Comparison of ENCODE assay signal across 1 cellular context in genomic region chr2:239328306-239329191, GRCh38.
TF ChIP-seq lines count a peak whose summit lies in the region.

No MANE protein-coding gene starts in this region.

TF ChIP-seq in GM23338, 12 proteins besides CTCF, POLR2A, EP300 and RAD21 (continued from another document):
- TF ChIP-seq ETS1 (IDR thresholded peaks at IDR 0.05) (no peak), ZNF331 (CRISPR knock-in tag; IDR thresholded peaks at IDR 0.05; ENCODE audit: low read depth) (no peak), ZNF114 (CRISPR knock-in tag; IDR thresholded peaks at IDR 0.05) (no peak), EZH2phosphoT487 (IDR thresholded peaks at IDR 0.05; ENCODE audit: unreplicated experiment) (no peak), EZH2 (IDR thresholded peaks at IDR 0.05; ENCODE audit: low read depth, unreplicated experiment) (no peak)
- TF ChIP-seq, protein P1, sequence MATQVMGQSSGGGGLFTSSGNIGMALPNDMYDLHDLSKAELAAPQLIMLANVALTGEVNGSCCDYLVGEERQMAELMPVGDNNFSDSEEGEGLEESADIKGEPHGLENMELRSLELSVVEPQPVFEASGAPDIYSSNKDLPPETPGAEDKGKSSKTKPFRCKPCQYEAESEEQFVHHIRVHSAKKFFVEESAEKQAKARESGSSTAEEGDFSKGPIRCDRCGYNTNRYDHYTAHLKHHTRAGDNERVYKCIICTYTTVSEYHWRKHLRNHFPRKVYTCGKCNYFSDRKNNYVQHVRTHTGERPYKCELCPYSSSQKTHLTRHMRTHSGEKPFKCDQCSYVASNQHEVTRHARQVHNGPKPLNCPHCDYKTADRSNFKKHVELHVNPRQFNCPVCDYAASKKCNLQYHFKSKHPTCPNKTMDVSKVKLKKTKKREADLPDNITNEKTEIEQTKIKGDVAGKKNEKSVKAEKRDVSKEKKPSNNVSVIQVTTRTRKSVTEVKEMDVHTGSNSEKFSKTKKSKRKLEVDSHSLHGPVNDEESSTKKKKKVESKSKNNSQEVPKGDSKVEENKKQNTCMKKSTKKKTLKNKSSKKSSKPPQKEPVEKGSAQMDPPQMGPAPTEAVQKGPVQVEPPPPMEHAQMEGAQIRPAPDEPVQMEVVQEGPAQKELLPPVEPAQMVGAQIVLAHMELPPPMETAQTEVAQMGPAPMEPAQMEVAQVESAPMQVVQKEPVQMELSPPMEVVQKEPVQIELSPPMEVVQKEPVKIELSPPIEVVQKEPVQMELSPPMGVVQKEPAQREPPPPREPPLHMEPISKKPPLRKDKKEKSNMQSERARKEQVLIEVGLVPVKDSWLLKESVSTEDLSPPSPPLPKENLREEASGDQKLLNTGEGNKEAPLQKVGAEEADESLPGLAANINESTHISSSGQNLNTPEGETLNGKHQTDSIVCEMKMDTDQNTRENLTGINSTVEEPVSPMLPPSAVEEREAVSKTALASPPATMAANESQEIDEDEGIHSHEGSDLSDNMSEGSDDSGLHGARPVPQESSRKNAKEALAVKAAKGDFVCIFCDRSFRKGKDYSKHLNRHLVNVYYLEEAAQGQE (IDR thresholded peaks at IDR 0.05; ENCODE audit: unreplicated experiment), result no peak
TF ChIP-seq in GM23338: peak in this region for 0.
